8 cellular contexts compared by ENCODE assay signal in genomic region chr17:3602499-3602898, GRCh38. TPM values are rescaled to one million over a fixed set of nuclear protein-coding genes. Genes with fewer than 3 reads are reported as not detected.
DNase-seq lines count a peak whose midpoint lies in the region; ATAC-seq and TF ChIP-seq lines count a peak whose summit lies in the region.

No MANE protein-coding gene starts in this region.

- H3K36me3 ChIP-seq in HAP-1 (replicated peaks) (0 out of 2 replicates have a peak, but pooled peaks cover 2% of the 10 kb centered on the region), ovary (no peaks in the 10 kb centered on the region)

- intact Hi-C loops in CD14-positive monocyte (cut with micrococcal nuclease), result no loop called here
- intact Hi-C loops in activated B cell treated with CpG ODN at 0.5 μM for 24 hours (cut with micrococcal nuclease), result loop anchor here (1.0 to 2.0 kb wide), 2 partner anchors 46 to 80 kb away; no protein-coding TSS in a partner anchor
- intact Hi-C loops in ovary (cut with DNase I), result no loop called here

- WGBS in ovary, 3 donors, result 75 to 76% (median 75%) methylated on average over 16 of the region's 16 CpGs

- in situ Hi-C loops in HAP-1 (cut with MboI; ENCODE audit: low sequenced_read_pairs), result no loop called here

- peak; percentile 47 for TF ChIP-seq CTCF in CD14-positive monocyte (IDR thresholded peaks at IDR 0.05)
- TF ChIP-seq CTCF in activated B cell treated with CpG ODN at 0.5 μM for 24 hours (IDR thresholded peaks at IDR 0.05), result no peak
- peak in 1 of 3 donors; percentile 10 for TF ChIP-seq CTCF in ovary (IDR thresholded peaks at IDR 0.05)

- no peak overlapping the region for H3K4me3 Mint-ChIP-seq in CD14-positive monocyte
- no peak overlapping the region for H3K4me3 Mint-ChIP-seq in activated B cell treated with CpG ODN at 0.5 μM for 24 hours

- H3K36me3 Mint-ChIP-seq in CD14-positive monocyte (peaks cover 12 to 14% of the 10 kb centered on the region in 2 donors), activated B cell treated with CpG ODN at 0.5 μM for 24 hours (ENCODE audit: low read depth) (peaks cover 3% of the 10 kb centered on the region)

- POLR2A ChIA-PET in activated B cell treated with CpG ODN at 0.5 μM for 24 hours (lab: Charles Lee), result interaction anchor here (0.6 to 1.1 kb wide), 4 partner anchors 11 to 225 kb away, joined by 3 to 4 read pairs (median 3); no protein-coding TSS in a partner anchor

- H3K4me3 ChIP-seq in HAP-1 (no peak overlapping the region), ovary (no peak overlapping the region)

- no peaks in the 10 kb centered on the region for H3K4me1 Mint-ChIP-seq in CD14-positive monocyte
- H3K4me1 Mint-ChIP-seq in activated B cell treated with CpG ODN at 0.5 μM for 24 hours, result peaks cover 4% of the 10 kb centered on the region

- H3K27ac Mint-ChIP-seq in CD14-positive monocyte (no peak overlapping the region), activated B cell treated with CpG ODN at 0.5 μM for 24 hours (no peak overlapping the region)

- H3K4me1 ChIP-seq in HAP-1, result no peaks in the 10 kb centered on the region
- no peaks in the 10 kb centered on the region for H3K4me1 ChIP-seq in ovary (ENCODE audit: insufficient read depth)

- H3K9me3 Mint-ChIP-seq in CD14-positive monocyte, result peaks cover 0 to 3% (median 0%) of the 10 kb centered on the region in 7 donors
- no peaks in the 10 kb centered on the region for H3K9me3 Mint-ChIP-seq in activated B cell treated with CpG ODN at 0.5 μM for 24 hours

- H3K27ac ChIP-seq in ovary, result no peak overlapping the region

- no peaks in the 10 kb centered on the region for H3K27me3 Mint-ChIP-seq in CD14-positive monocyte (ENCODE audit: low read depth in 3 of 3)
- H3K27me3 Mint-ChIP-seq in activated B cell treated with CpG ODN at 0.5 μM for 24 hours, result no peaks in the 10 kb centered on the region

- CTCF ChIA-PET in activated B cell treated with CpG ODN at 0.5 μM for 24 hours (lab: Charles Lee), result interaction anchor here (0.6 to 3.4 kb wide), 8 partner anchors 20 to 554 kb away, joined by 3 to 13 read pairs (median 4); partner anchors contain the start of genes CTNS and SHPK

- TF ChIP-seq EP300 in ovary (IDR thresholded peaks at IDR 0.05), result no peak

- H3K9me3 ChIP-seq in HAP-1, result no peaks in the 10 kb centered on the region
- no peaks in the 10 kb centered on the region for H3K9me3 ChIP-seq in ovary

- ATAC-seq in activated B cell treated with CpG ODN at 0.5 μM for 24 hours (ENCODE audit: low read depth) (peak; percentile 58), GM21381 (IDR thresholded peaks at IDR 0.05; ENCODE audit: unreplicated experiment) (no peak), HG03354 (IDR thresholded peaks at IDR 0.05; ENCODE audit: poor library complexity, severe bottlenecking, unreplicated experiment) (no peak)

- DNase-seq in CD14-positive monocyte (ENCODE audit: low spot score) (no peak), HAP-1 (ENCODE audit: low spot score in 2 of 2) (peak; percentile 11 to 45), activated B cell treated with CpG ODN at 0.5 μM for 24 hours (no peak), iPS DF 4.7 (ENCODE audit: extremely low read depth, low spot score) (peak; percentile 28), medulla oblongata (ENCODE audit: extremely low spot score) (no peak), ovary (no peak)

- no peak for TF ChIP-seq POLR2A in ovary (IDR thresholded peaks at IDR 0.05)

- no peaks in the 10 kb centered on the region for H3K27me3 ChIP-seq in HAP-1 (ENCODE audit: low read depth)
- H3K27me3 ChIP-seq in ovary, result no peaks in the 10 kb centered on the region

RNA-seq across cellular contexts. Expression of gene TRPV1, which starts 6.7 kb away (rescaled TPM):
- polyA plus RNA-seq in CD14-positive monocyte (not detected), ovary (1 to 10 TPM; 3.4 to 6.7 TPM)
- total RNA-seq in activated B cell treated with CpG ODN at 0.5 μM for 24 hours (3.2 and 5.4 TPM in 2 replicates), ovary (10 to 100 TPM in 2 of 7 donors, 1 to 10 TPM in 5; 4.1 to 13.3 (median 6.5) TPM)

RNA-seq across cellular contexts. Expression of gene SHPK, which starts 33.6 kb away (rescaled TPM):
- polyA plus RNA-seq in CD14-positive monocyte (1 to 10 TPM; 4.6 TPM), ovary (1 to 10 TPM; 6.6 to 9.1 TPM)
- total RNA-seq in activated B cell treated with CpG ODN at 0.5 μM for 24 hours (8.1 and 9.5 TPM in 2 replicates), ovary (10 to 100 TPM in 6 of 7 donors, 1 to 10 TPM in 1; 7.9 to 16.6 (median 14.0) TPM)

RNA-seq across cellular contexts. Expression of gene CTNS, which starts 34.1 kb away (rescaled TPM):
- polyA plus RNA-seq in CD14-positive monocyte (10 to 100 TPM; 11.7 to 11.8 TPM), ovary (10 to 100 TPM; 10.1 to 23.3 TPM)
- total RNA-seq in activated B cell treated with CpG ODN at 0.5 μM for 24 hours (12.8 and 13.5 TPM in 2 replicates), ovary (10 to 100 TPM; 10.5 to 21.4 (median 14.5) TPM)

RNA-seq across cellular contexts. Expression of gene TRPV3, which starts 44.9 kb away (rescaled TPM):
- polyA plus RNA-seq in CD14-positive monocyte, result not detected
- 6.6 and 10.2 TPM in 2 replicates for total RNA-seq in activated B cell treated with CpG ODN at 0.5 μM for 24 hours
- 1 to 10 TPM in 5 of 7 donors, under 1 TPM in 2; 0.12 to 5.8 (median 2.2) TPM for total RNA-seq in ovary
- polyA plus RNA-seq in ovary, result 1 to 10 TPM in 1 of 2 donors, under 1 TPM in 1; 0.85 to 1.3 TPM

Comparison
In these comparisons a context has a peak if more than half of its experiments do, and no peak if none do; other contexts are left out.
1. DNase-seq: peak in HAP-1 (2 of 2) and iPS DF 4.7 (single experiment); none in CD14-positive monocyte (single experiment), activated B cell treated with CpG ODN at 0.5 μM for 24 hours (single experiment), medulla oblongata (single experiment) and ovary (0 of 5).